9 cellular contexts compared by ENCODE assay signal in genomic region chr1:230084408-230085177, GRCh38.
A peak's percentile ranks its signal among the peaks of the same experiment; 100 is the strongest.
DNase-seq lines count a peak whose midpoint lies in the region; ATAC-seq and FAIRE-seq lines count a peak whose summit lies in the region.
"Had no signal": no experiment of that assay in that cellular context is flagged by ENCODE, and none has a peak within 500 bp of the region (broad histone marks: within the 10 kb centered on the region; RNA-seq: fewer than 3 reads in every experiment).

No MANE protein-coding gene starts in this region.

- no peaks in the 10 kb centered on the region for H3K4me1 ChIP-seq in HAP-1

- no peak overlapping the region for H3K4me3 ChIP-seq in HAP-1

- DNase-seq in DMS53 (lab: John Stamatoyannopoulos, UW) (peak; percentile 53), DMS53 treated with DMSO at 0.1 percent for 48 hours (lab: John Stamatoyannopoulos, UW; ENCODE audit: unreplicated experiment) (no peak), RCC 7860 (ENCODE audit: low spot score) (peak; percentile 99), amniotic stem cell (lab: John Stamatoyannopoulos, UW) (peak; percentile 98), kidney tubule cell (ENCODE audit: low spot score) (peak; percentile 98), HAP-1 (ENCODE audit: low spot score in 2 of 2) (no peak)
- peak; percentile 17 to 40 for DNase-seq in stimulated activated CD8-positive, alpha-beta memory T cell treated with anti-CD3 and anti-CD28 coated beads, Interleukin-7, amount 100 ng/mL, for 4 hours (ENCODE audit: low read depth in 2 of 2)

- H3K9me3 ChIP-seq in HAP-1, result no peaks in the 10 kb centered on the region

- H3K27me3 ChIP-seq in HAP-1 (ENCODE audit: low read depth), result no peaks in the 10 kb centered on the region

- ATAC-seq in HG02840 (IDR thresholded peaks at IDR 0.05; ENCODE audit: low FRiP score, unreplicated experiment), result no peak

- peak; percentile 94 for FAIRE-seq in RCC 7860 (lab: Jason Lieb, UNC)
- FAIRE-seq: A204.1 had no signal

- in situ Hi-C loops in HAP-1 (cut with MboI; ENCODE audit: low sequenced_read_pairs), result no loop called here

- H3K36me3 ChIP-seq in HAP-1 (replicated peaks), result no peaks in the 10 kb centered on the region; the same call in 1 of the 2 replicates

Comparison
In these comparisons a context has a peak if more than half of its experiments do, and no peak if none do; other contexts are left out.
1. DNase-seq: peak in DMS53 (single experiment), RCC 7860 (single experiment), amniotic stem cell (single experiment), kidney tubule cell (single experiment) and stimulated activated CD8-positive, alpha-beta memory T cell treated with anti-CD3 and anti-CD28 coated beads, Interleukin-7, amount 100 ng/mL, for 4 hours (2 of 2); none in DMS53 treated with DMSO at 0.1 percent for 48 hours (single experiment) and HAP-1 (0 of 2).